ENCODE assay signal across 12 cellular contexts in genomic region chr9:120937127-120937526, GRCh38. TPM values are rescaled to one million over a fixed set of nuclear protein-coding genes. Genes with fewer than 3 reads are reported as not detected.
DNase-seq lines count a peak whose midpoint lies in the region; ATAC-seq and TF ChIP-seq lines count a peak whose summit lies in the region.
"Had no signal": no experiment of that assay in that cellular context is flagged by ENCODE, and none has a peak within 500 bp of the region (broad histone marks: within the 10 kb centered on the region; RNA-seq: fewer than 3 reads in every experiment).

No MANE protein-coding gene starts in this region.

- TF ChIP-seq POLR2A in vagina (IDR thresholded peaks at IDR 0.05) (no peak), lower leg skin (IDR thresholded peaks at IDR 0.05) (no peak)

- intact Hi-C loops in naive thymus-derived CD4-positive, alpha-beta T cell (cut with micrococcal nuclease): loop anchor here in 1 of 2 donors (2.0 kb wide), 1 partner anchor 144 kb away; the partner anchor contains the start of gene FBXW2
- intact Hi-C loops in vagina (cut with DNase I): loop anchor here (5.0 kb wide), 1 partner anchor 70 kb away; no protein-coding TSS in a partner anchor
- intact Hi-C loops in lower leg skin (cut with DNase I; ENCODE audit: low total_unique reads): loop anchor here (5.0 kb wide), 1 partner anchor 70 kb away; no protein-coding TSS in a partner anchor

- no peak for TF ChIP-seq CTCF in coronary artery (IDR thresholded peaks at IDR 0.05)
- no peak for TF ChIP-seq CTCF in vagina (IDR thresholded peaks at IDR 0.05)
- no peak for TF ChIP-seq CTCF in lower leg skin (IDR thresholded peaks at IDR 0.05)

- no peak overlapping the region for H3K4me3 Mint-ChIP-seq in activated naive CD4-positive, alpha-beta T cell treated with anti-CD3 and anti-CD28 coated beads, Interleukin-2, amount 50 U/mL, for 24 hours
- peak overlapping the region in 1 of 10 donors; percentile 64 for H3K4me3 Mint-ChIP-seq in naive thymus-derived CD4-positive, alpha-beta T cell

- H3K9me3 ChIP-seq in naive thymus-derived CD4-positive, alpha-beta T cell (ENCODE audit: control insufficient read depth in 2 of 3, low read length in 3 of 3): no peaks in the 10 kb centered on the region
- H3K9me3 ChIP-seq in vagina: no peaks in the 10 kb centered on the region
- H3K9me3 ChIP-seq: BE2C, body of pancreas, pancreas had no signal

- CTCF ChIA-PET in naive thymus-derived CD4-positive, alpha-beta T cell (lab: Charles Lee): interaction anchor here (0.7 to 5.6 kb wide), 12 partner anchors 18 to 181 kb away, joined by 3 to 49 read pairs (median 9); no protein-coding TSS in a partner anchor

- H3K27ac Mint-ChIP-seq in activated naive CD4-positive, alpha-beta T cell treated with anti-CD3 and anti-CD28 coated beads, Interleukin-2, amount 50 U/mL, for 24 hours: peak overlapping the region; percentile 96
- H3K27ac Mint-ChIP-seq in naive thymus-derived CD4-positive, alpha-beta T cell: peak overlapping the region; percentile 88 to 100 (median 98)

- no peaks in the 10 kb centered on the region for H3K27me3 ChIP-seq in naive thymus-derived CD4-positive, alpha-beta T cell (ENCODE audit: control insufficient read depth in 2 of 2, insufficient read depth in 2 of 2, low read length in 2 of 2)
- no peaks in the 10 kb centered on the region for H3K27me3 ChIP-seq in vagina
- H3K27me3 ChIP-seq: BE2C, body of pancreas, pancreas had no signal

- no peaks in the 10 kb centered on the region for H3K36me3 ChIP-seq in naive thymus-derived CD4-positive, alpha-beta T cell (ENCODE audit: control insufficient read depth in 2 of 3, insufficient read depth in 3 of 3, low read length in 3 of 3)
- H3K36me3 ChIP-seq in vagina: no peaks in the 10 kb centered on the region
- H3K36me3 ChIP-seq: BE2C, pancreas, WERI-Rb-1 had no signal

- H3K4me1 ChIP-seq in naive thymus-derived CD4-positive, alpha-beta T cell (ENCODE audit: control insufficient read depth in 2 of 2, insufficient read depth in 2 of 2, low read length in 2 of 2): peaks cover 52 to 53% of the 10 kb centered on the region in 2 donors
- peaks cover 65% of the 10 kb centered on the region for H3K4me1 ChIP-seq in vagina

- no peak for DNase-seq in activated naive CD4-positive, alpha-beta T cell treated with anti-CD3 and anti-CD28 coated beads, Interleukin-2, amount 50 U/mL, for 16 hours
- DNase-seq in coronary artery (ENCODE audit: low spot score): no peak
- DNase-seq in naive thymus-derived CD4-positive, alpha-beta T cell: no peak
- DNase-seq in vagina (ENCODE audit: extremely low spot score in 2 of 2): peak in 1 of 2 donors; percentile 77
- DNase-seq in NCI-H1694 treated with DMSO at 0.1 percent for 48 hours (lab: John Stamatoyannopoulos, UW): no peak
- no peak for DNase-seq in stimulated activated CD4-positive, alpha-beta T cell treated with anti-CD3 and anti-CD28 coated beads, Interleukin-1b, Interleukin-23, amount 100 ng/mL, for 48 hours
- DNase-seq in lower leg skin (ENCODE audit: low spot score in 2 of 2): no peak

- H3K4me1 Mint-ChIP-seq in activated naive CD4-positive, alpha-beta T cell treated with anti-CD3 and anti-CD28 coated beads, Interleukin-2, amount 50 U/mL, for 24 hours: peaks cover 53% of the 10 kb centered on the region
- H3K4me1 Mint-ChIP-seq in naive thymus-derived CD4-positive, alpha-beta T cell: peaks cover 29 to 62% (median 53%) of the 10 kb centered on the region in 7 donors

- H3K27ac ChIP-seq in coronary artery (peak overlapping the region; percentile 87 to 95), vagina (peak overlapping the region; percentile 93)
- peak overlapping the region; percentile 97 for H3K27ac ChIP-seq in naive thymus-derived CD4-positive, alpha-beta T cell (ENCODE audit: low read depth, low read length)
- H3K27ac ChIP-seq: WERI-Rb-1 had no signal

- no peaks in the 10 kb centered on the region for H3K9me3 Mint-ChIP-seq in activated naive CD4-positive, alpha-beta T cell treated with anti-CD3 and anti-CD28 coated beads, Interleukin-2, amount 50 U/mL, for 24 hours
- H3K9me3 Mint-ChIP-seq in naive thymus-derived CD4-positive, alpha-beta T cell: no peaks in the 10 kb centered on the region

- no peaks in the 10 kb centered on the region for H3K27me3 Mint-ChIP-seq in activated naive CD4-positive, alpha-beta T cell treated with anti-CD3 and anti-CD28 coated beads, Interleukin-2, amount 50 U/mL, for 24 hours
- peaks cover 0 to 5% (median 0%) of the 10 kb centered on the region in 5 donors for H3K27me3 Mint-ChIP-seq in naive thymus-derived CD4-positive, alpha-beta T cell

- POLR2A ChIA-PET in naive thymus-derived CD4-positive, alpha-beta T cell (lab: Charles Lee): interaction anchor here (0.8 to 44.3 kb wide), 7 partner anchors 21 to 93 kb away, joined by 3 to 2417 read pairs (median 20); partner anchors contain the start of genes PHF19 and PSMD5

- no peak for ATAC-seq in naive thymus-derived CD4-positive, alpha-beta T cell

- 39 to 59% methylated on average over 1 of the region's 1 CpG for WGBS in lower leg skin, 2 donors

- H3K4me3 ChIP-seq in coronary artery (no peak overlapping the region), vagina (no peak overlapping the region), lower leg skin (ENCODE audit: low read depth, poor library complexity, severe bottlenecking) (no peak overlapping the region)
- H3K4me3 ChIP-seq in naive thymus-derived CD4-positive, alpha-beta T cell (ENCODE audit: low read length): no peak overlapping the region
- H3K4me3 ChIP-seq: body of pancreas, pancreas had no signal

- no peaks in the 10 kb centered on the region for H3K36me3 Mint-ChIP-seq in activated naive CD4-positive, alpha-beta T cell treated with anti-CD3 and anti-CD28 coated beads, Interleukin-2, amount 50 U/mL, for 24 hours
- H3K36me3 Mint-ChIP-seq in naive thymus-derived CD4-positive, alpha-beta T cell: no peaks in the 10 kb centered on the region

RNA-seq across cellular contexts. Expression of gene TRAF1, which starts 10.5 kb away (rescaled TPM):
- total RNA-seq in naive thymus-derived CD4-positive, alpha-beta T cell: 100 to 1,000 TPM in 2 of 5 experiments, 10 to 100 TPM in 3; 58.7 to 131 (median 98.2) TPM
- polyA plus RNA-seq in naive thymus-derived CD4-positive, alpha-beta T cell: 1 to 10 TPM; 3.7 to 6.6 TPM
- total RNA-seq in vagina (6.9 TPM), lower leg skin (1 to 10 TPM; 2.6 to 4.9 (median 4.7) TPM)
